In the genomic region with DNA sequence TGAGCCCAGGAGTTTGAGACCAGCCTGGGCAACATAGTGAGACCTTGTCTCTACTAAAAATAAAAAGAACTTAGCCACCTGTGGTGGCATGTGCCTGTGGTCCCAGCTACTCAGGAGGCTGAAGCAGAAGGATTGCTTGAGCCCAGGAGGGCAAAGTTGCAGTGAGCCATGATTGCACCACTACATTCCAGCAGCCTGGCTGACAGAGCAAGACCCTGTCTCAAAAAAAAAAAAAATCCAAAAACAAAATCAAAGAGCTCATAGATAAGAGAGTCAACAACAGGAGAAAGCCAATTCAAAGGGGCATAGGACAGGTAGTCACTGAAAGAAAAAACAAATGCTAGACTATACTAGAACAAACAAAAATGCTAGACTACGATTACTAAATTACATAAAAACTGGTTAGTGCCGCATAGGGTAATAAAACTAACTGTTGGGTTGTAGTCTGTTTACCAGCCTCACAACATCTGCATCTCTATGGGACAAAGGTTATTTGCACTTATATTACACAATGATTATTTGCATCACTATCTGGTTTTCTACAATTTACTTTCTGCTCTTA, we compare ENCODE assay signal across 26 cellular contexts.
"Had no signal": no experiment of that assay in that cellular context is flagged by ENCODE, and none has a peak within 500 bp of the region (broad histone marks: within the 10 kb centered on the region; RNA-seq: fewer than 3 reads in every experiment).

No MANE protein-coding gene starts in this region.

- FAIRE-seq: endometrium, frontal cortex had no signal

- H3K27me3 Mint-ChIP-seq: activated CD8-positive, alpha-beta memory T cell treated with anti-CD3 and anti-CD28 coated beads, Interleukin-2, amount 10 ng/mL, durations not matched to agents 7 days and 5 days; activated naive CD8-positive, alpha-beta T cell treated with anti-CD3 and anti-CD28 coated beads, Interleukin-2, amount 50 U/mL, for 24 hours had no signal

- H2AFZ ChIP-seq: parathyroid adenoma had no signal

- H3K27ac Mint-ChIP-seq: activated CD4-positive, alpha-beta memory T cell treated with anti-CD3 and anti-CD28 coated beads, Interleukin-2, amount 10 ng/mL, durations not matched to agents 7 days and 5 days; activated CD8-positive, alpha-beta memory T cell treated with anti-CD3 and anti-CD28 coated beads, Interleukin-2, amount 10 ng/mL, durations not matched to agents 7 days and 5 days; activated naive CD4-positive, alpha-beta T cell treated with anti-CD3 and anti-CD28 coated beads, Interleukin-2, amount 10 ng/mL, durations not matched to agents 7 days and 5 days; activated naive CD8-positive, alpha-beta T cell treated with anti-CD3 and anti-CD28 coated beads, Interleukin-2, amount 50 U/mL, for 24 hours; activated T-helper 2 cell treated with anti-CD3 and anti-CD28 coated beads, Interferon-gamma antibody, Interleukin-2, Interleukin-4, amounts not matched to agents 10 μg/mL and 5 μg/mL and 100 μg/mL, durations not matched to agents 14 hours and 24 hours and 36 hours; natural killer cell treated with Interleukin-12 subunit alpha and Interleukin-12 subunit beta and Interleukin-15 and Interleukin-18, amount 100 ng/mL, for 72 hours had no signal

- ATAC-seq: activated CD8-positive, alpha-beta memory T cell treated with anti-CD3 and anti-CD28 coated beads, Interleukin-2, amount 10 ng/mL, durations not matched to agents 7 days and 5 days; activated naive CD8-positive, alpha-beta T cell treated with anti-CD3 and anti-CD28 coated beads, Interleukin-2, amount 50 U/mL, for 24 hours; natural killer cell treated with Interleukin-12 subunit alpha and Interleukin-12 subunit beta and Interleukin-15 and Interleukin-18, amount 100 ng/mL, for 72 hours had no signal

- H3K9me3 ChIP-seq: sigmoid colon, tibial artery, uterus had no signal

- H3K36me3 Mint-ChIP-seq: activated CD8-positive, alpha-beta memory T cell treated with anti-CD3 and anti-CD28 coated beads, Interleukin-2, amount 10 ng/mL, durations not matched to agents 7 days and 5 days; activated naive CD4-positive, alpha-beta T cell treated with anti-CD3 and anti-CD28 coated beads, Interleukin-2, amount 10 ng/mL, durations not matched to agents 7 days and 5 days; natural killer cell treated with Interleukin-12 subunit alpha and Interleukin-12 subunit beta and Interleukin-15 and Interleukin-18, amount 100 ng/mL, for 72 hours had no signal

- H3K27me3 ChIP-seq: brain microvascular endothelial cell, sigmoid colon, spleen, tibial artery, uterus had no signal

- H3K9me3 Mint-ChIP-seq: activated CD4-positive, alpha-beta memory T cell treated with anti-CD3 and anti-CD28 coated beads, Interleukin-2, amount 10 ng/mL, durations not matched to agents 7 days and 5 days; activated naive CD4-positive, alpha-beta T cell treated with anti-CD3 and anti-CD28 coated beads, Interleukin-2, amount 10 ng/mL, durations not matched to agents 7 days and 5 days; central memory CD8-positive, alpha-beta T cell; natural killer cell treated with Interleukin-12 subunit alpha and Interleukin-12 subunit beta and Interleukin-15 and Interleukin-18, amount 100 ng/mL, for 72 hours had no signal

- DNase-seq: activated CD4-positive, alpha-beta memory T cell treated with anti-CD3 and anti-CD28 coated beads, Interleukin-2, amount 10 ng/mL, durations not matched to agents 7 days and 5 days; activated CD4-positive, alpha-beta T cell treated with anti-CD3 and anti-CD28 coated beads for 48 hours; activated CD4-positive, CD25-positive, alpha-beta regulatory T cell; activated CD8-positive, alpha-beta memory T cell treated with anti-CD3 and anti-CD28 coated beads, Interleukin-2, amount 10 ng/mL, durations not matched to agents 7 days and 5 days; activated naive CD4-positive, alpha-beta T cell treated with anti-CD3 and anti-CD28 coated beads, Interleukin-2, amount 10 ng/mL, durations not matched to agents 7 days and 5 days; activated naive CD8-positive, alpha-beta T cell treated with anti-CD3 and anti-CD28 coated beads, Interleukin-2, amount 50 U/mL, for 24 hours; aorta; brain microvascular endothelial cell; cortex of kidney; erythroblast; head of caudate nucleus; mesendoderm; sigmoid colon; spleen; stimulated activated naive CD4-positive, alpha-beta T cell treated with Interleukin-2 at 50 U/mL for 16 hours; substantia nigra; T-helper 1 cell; T-helper 9 cell; tibial artery; uterus had no signal

- H3K9ac ChIP-seq: parathyroid adenoma had no signal

- H3K4me3 Mint-ChIP-seq: activated CD4-positive, alpha-beta memory T cell treated with anti-CD3 and anti-CD28 coated beads, Interleukin-2, amount 10 ng/mL, durations not matched to agents 7 days and 5 days; activated CD8-positive, alpha-beta memory T cell treated with anti-CD3 and anti-CD28 coated beads, Interleukin-2, amount 10 ng/mL, durations not matched to agents 7 days and 5 days; activated naive CD4-positive, alpha-beta T cell treated with anti-CD3 and anti-CD28 coated beads, Interleukin-2, amount 10 ng/mL, durations not matched to agents 7 days and 5 days; activated naive CD8-positive, alpha-beta T cell treated with anti-CD3 and anti-CD28 coated beads, Interleukin-2, amount 50 U/mL, for 24 hours; central memory CD8-positive, alpha-beta T cell; natural killer cell treated with Interleukin-12 subunit alpha and Interleukin-12 subunit beta and Interleukin-15 and Interleukin-18, amount 100 ng/mL, for 72 hours had no signal

- H3K4me3 ChIP-seq: sigmoid colon, spleen, tibial artery, uterus had no signal

- H3K4me1 ChIP-seq: parathyroid adenoma, uterus had no signal

- H3K36me3 ChIP-seq: brain microvascular endothelial cell, sigmoid colon, tibial artery, uterus had no signal

- H3K79me2 ChIP-seq: parathyroid adenoma had no signal

- H3K4me1 Mint-ChIP-seq: activated CD8-positive, alpha-beta memory T cell treated with anti-CD3 and anti-CD28 coated beads, Interleukin-2, amount 10 ng/mL, durations not matched to agents 7 days and 5 days; activated naive CD4-positive, alpha-beta T cell treated with anti-CD3 and anti-CD28 coated beads, Interleukin-2, amount 10 ng/mL, durations not matched to agents 7 days and 5 days; central memory CD8-positive, alpha-beta T cell had no signal

- H3K27ac ChIP-seq: brain microvascular endothelial cell, parathyroid adenoma, sigmoid colon, spleen, tibial artery, uterus had no signal
